In genomic region chr12:6867407-6868210, GRCh38 we compare ENCODE assay signal across 1 cellular context.
TF ChIP-seq lines count a peak whose summit lies in the region.

TSS of gene TPI1 (plus strand) at chr12:6867531. CDS start at chr12:6867567, 36 bp downstream.

TF ChIP-seq in K562, 482 proteins besides CTCF, POLR2A, EP300 and RAD21 (continued from another document and continues in another):
- TF ChIP-seq TAF1 (IDR thresholded peaks at IDR 0.05; ENCODE audit: control insufficient read depth, extremely low read depth, insufficient read depth, low read length, severe bottlenecking), result peak; percentile 89
- no peak for TF ChIP-seq AFF1 (IDR thresholded peaks at IDR 0.05; ENCODE audit: low read depth in 1 of 2, partially characterized antibody in 2 of 2)
- peak; percentile 80 for TF ChIP-seq PML (IDR thresholded peaks at IDR 0.05; ENCODE audit: low read length)
- no peak for TF ChIP-seq PTBP1 (IDR thresholded peaks at IDR 0.05; ENCODE audit: low read depth, low read length)
- no peak for TF ChIP-seq NR0B1 (IDR thresholded peaks at IDR 0.05; ENCODE audit: partially characterized antibody)
- TF ChIP-seq MTA2 (IDR thresholded peaks at IDR 0.05; ENCODE audit: low read depth), result no peak
- TF ChIP-seq PCBP1 (IDR thresholded peaks at IDR 0.05; ENCODE audit: low read depth, low read length, poor library complexity, severe bottlenecking), result no peak
- TF ChIP-seq NR1H2 (CRISPR knock-in tag; IDR thresholded peaks at IDR 0.05), result no peak
- TF ChIP-seq ZNF830 (CRISPR knock-in tag; IDR thresholded peaks at IDR 0.05), result no peak
- TF ChIP-seq CGGBP1 (CRISPR knock-in tag; IDR thresholded peaks at IDR 0.05), result no peak
- 0 out of 2 replicates have a peak, but pooled peaks have one; percentile 72 for TF ChIP-seq CBX1 (IDR thresholded peaks at IDR 0.05; ENCODE audit: low read depth)
- no peak for TF ChIP-seq HMBOX1 (IDR thresholded peaks at IDR 0.05)
- TF ChIP-seq SIRT6 (IDR thresholded peaks at IDR 0.05; ENCODE audit: low read depth, low read length), result no peak
- TF ChIP-seq FUS (optimal IDR thresholded peaks at IDR 0.05; ENCODE audit: low read depth, low read length), result peak; percentile 97
- TF ChIP-seq BMI1 (IDR thresholded peaks at IDR 0.05; ENCODE audit: low read length), result no peak
- TF ChIP-seq TCF3 (CRISPR knock-in tag; IDR thresholded peaks at IDR 0.05), result no peak
- no peak for TF ChIP-seq ZNF436 (CRISPR knock-in tag; IDR thresholded peaks at IDR 0.05)
- TF ChIP-seq HMGN3 (IDR thresholded peaks at IDR 0.05; ENCODE audit: borderline replicate concordance, extremely low read depth, insufficient read length, low read depth, low read length), result peak; percentile 30
- no peak for TF ChIP-seq HBP1 (CRISPR knock-in tag; IDR thresholded peaks at IDR 0.05)
- no peak for TF ChIP-seq BCL6 (CRISPR knock-in tag; IDR thresholded peaks at IDR 0.05)
- no peak for TF ChIP-seq MXI1 (IDR thresholded peaks at IDR 0.05; ENCODE audit: low read depth, low read length)
- TF ChIP-seq OTX1 (CRISPR knock-in tag; IDR thresholded peaks at IDR 0.05), result no peak
- no peak for TF ChIP-seq MCM3 (IDR thresholded peaks at IDR 0.05)
- no peak for TF ChIP-seq ESRRB (CRISPR knock-in tag; IDR thresholded peaks at IDR 0.05; ENCODE audit: borderline replicate concordance)
- TF ChIP-seq ZBTB7A (IDR thresholded peaks at IDR 0.05; ENCODE audit: borderline replicate concordance, control insufficient read depth, low read depth, low read length), result peak; percentile 13; the same call in 1 of the 2 replicates
- TF ChIP-seq PTRF (tag; IDR thresholded peaks at IDR 0.05), result no peak
- peak; percentile 49 for TF ChIP-seq HNRNPLL (IDR thresholded peaks at IDR 0.05; ENCODE audit: low read depth, low read length, poor library complexity, severe bottlenecking)
- TF ChIP-seq THRAP3 (IDR thresholded peaks at IDR 0.05; ENCODE audit: borderline replicate concordance), result no peak
- no peak for TF ChIP-seq ZNF75A (CRISPR knock-in tag; IDR thresholded peaks at IDR 0.05)
- no peak for TF ChIP-seq ZBTB33 (CRISPR knock-in tag; IDR thresholded peaks at IDR 0.05)
- TF ChIP-seq MGA (IDR thresholded peaks at IDR 0.05), result peak; percentile 50; the same call in 1 of the 2 replicates
- no peak for TF ChIP-seq DMBX1 (CRISPR knock-in tag; IDR thresholded peaks at IDR 0.05; ENCODE audit: borderline replicate concordance)
- no peak for TF ChIP-seq CBX5 (IDR thresholded peaks at IDR 0.05; ENCODE audit: borderline replicate concordance, low read depth)
- no peak for TF ChIP-seq TRIM28 (IDR thresholded peaks at IDR 0.05)
- no peak for TF ChIP-seq JUND (IDR thresholded peaks at IDR 0.05; ENCODE audit: borderline replicate concordance, low read depth, low read length)
- TF ChIP-seq JUND (tag; IDR thresholded peaks at IDR 0.05; ENCODE audit: borderline replicate concordance, low read depth, low read length), result no peak
- no peak for TF ChIP-seq ZNF41 (CRISPR knock-in tag; conservative IDR thresholded peaks at IDR 0.05)
- peak; percentile 7; the same call in 1 of the 2 replicates for TF ChIP-seq STAG1 (CRISPR knock-in tag; IDR thresholded peaks at IDR 0.05; ENCODE audit: borderline replicate concordance)
